Comparison of ENCODE assay signal across 30 cellular contexts in the genomic region with DNA sequence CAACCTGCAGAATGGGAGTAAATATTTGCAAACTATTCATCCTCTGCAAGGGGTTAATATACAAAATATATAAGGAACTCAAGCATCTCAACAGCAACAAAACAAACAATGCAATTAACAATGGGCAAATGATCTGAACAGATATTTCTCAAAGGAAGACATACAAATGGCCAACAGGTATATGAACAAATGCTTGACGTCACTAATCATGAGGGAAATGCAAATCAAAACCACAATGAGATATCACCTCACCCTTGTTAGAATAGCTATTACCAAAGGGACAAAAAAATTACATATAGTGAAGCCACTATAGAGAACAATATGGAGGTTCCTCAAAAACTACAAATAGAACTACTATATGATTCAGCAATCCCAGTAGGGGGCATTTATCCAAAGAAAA. TPM values are rescaled to one million over a fixed set of nuclear protein-coding genes. Genes with fewer than 3 reads are reported as not detected.
"Had no signal": no experiment of that assay in that cellular context is flagged by ENCODE, and none has a peak within 500 bp of the region (broad histone marks: within the 10 kb centered on the region; RNA-seq: fewer than 3 reads in every experiment).

No MANE protein-coding gene starts in this region.

- H3K27me3 ChIP-seq: ascending aorta, cardiac muscle cell had no signal

- H3K36me3 ChIP-seq: ascending aorta, cardiac muscle cell had no signal

- DNase-seq: activated B cell treated with CpG ODN at 0.5 μM for 24 hours; activated CD4-positive, alpha-beta memory T cell treated with anti-CD3 and anti-CD28 coated beads, Interleukin-2, amount 10 ng/mL, durations not matched to agents 7 days and 5 days; activated CD4-positive, alpha-beta T cell treated with anti-CD3 and anti-CD28 coated beads for 1 hour; activated CD4-positive, alpha-beta T cell treated with anti-CD3 and anti-CD28 coated beads for 36 hours; activated CD4-positive, alpha-beta T cell treated with anti-CD3 and anti-CD28 coated beads for 48 hours; activated CD4-positive, alpha-beta T cell treated with anti-CD3 and anti-CD28 coated beads, Interleukin-2, amount 10 ng/mL, durations not matched to agents 7 days and 5 days; activated CD4-positive, alpha-beta T cell treated with anti-CD3 and anti-CD28 coated beads, Interleukin-2, amount 50 U/mL, for 48 hours; activated CD8-positive, alpha-beta memory T cell treated with anti-CD3 and anti-CD28 coated beads for 24 hours; activated CD8-positive, alpha-beta memory T cell treated with anti-CD3 and anti-CD28 coated beads, Interleukin-2, amount 10 ng/mL, durations not matched to agents 7 days and 5 days; activated CD8-positive, alpha-beta memory T cell treated with anti-CD3 and anti-CD28 coated beads, Interleukin-2, amount 50 U/mL, for 48 hours; activated CD8-positive, alpha-beta T cell treated with anti-CD3 and anti-CD28 coated beads, Interleukin-2, amount 10 ng/mL, durations not matched to agents 7 days and 5 days; activated effector memory CD4-positive, alpha-beta T cell treated with Interleukin-2 at 50 U/mL for 16 hours; activated gamma-delta T cell; activated naive CD4-positive, alpha-beta T cell treated with anti-CD3 and anti-CD28 coated beads, Interleukin-2, amount 10 ng/mL, durations not matched to agents 7 days and 5 days; activated naive CD4-positive, alpha-beta T cell treated with Interleukin-2 at 50 U/mL for 16 hours; activated naive CD8-positive, alpha-beta T cell treated with anti-CD3 and anti-CD28 coated beads, Interleukin-2, amount 10 ng/mL, durations not matched to agents 7 days and 5 days; activated naive CD8-positive, alpha-beta T cell treated with anti-CD3 and anti-CD28 coated beads, Interleukin-2, amount 50 U/mL, for 24 hours; activated T-cell treated with anti-CD3 and anti-CD28 coated beads, Interleukin-2, amount 50 U/mL, for 24 hours; activated T-cell treated with anti-CD3 and anti-CD28 coated beads, Interleukin-2, amount 50 U/mL, for 48 hours; amygdala; anterior cingulate cortex; caudate nucleus; cerebellar nuclear complex; T-helper 2 cell; T-helper 9 cell had no signal

- H3K4me3 ChIP-seq: ascending aorta, cardiac muscle cell had no signal

- H3K4me1 ChIP-seq: ascending aorta had no signal

- ATAC-seq: activated CD4-positive, alpha-beta T cell treated with anti-CD3 and anti-CD28 coated beads for 36 hours; activated CD8-positive, alpha-beta memory T cell treated with anti-CD3 and anti-CD28 coated beads, Interleukin-2, amount 10 ng/mL, durations not matched to agents 7 days and 5 days; activated CD8-positive, alpha-beta T cell treated with anti-CD3 and anti-CD28 coated beads, Interleukin-2, amount 10 ng/mL, durations not matched to agents 7 days and 5 days; activated naive CD8-positive, alpha-beta T cell treated with anti-CD3 and anti-CD28 coated beads, Interleukin-2, amount 50 U/mL, for 24 hours had no signal

- H3K9me3 ChIP-seq: ascending aorta had no signal

- FAIRE-seq: bronchial epithelial cell, TTC549 had no signal

- H3K27ac ChIP-seq: ascending aorta, cardiac muscle cell had no signal

RNA-seq across cellular contexts. Expression of a gene that starts 3.8 kb away (rescaled TPM):
- total RNA-seq: activated B cell treated with CpG ODN at 0.5 μM for 24 hours; activated CD4-positive, alpha-beta memory T cell treated with anti-CD3 and anti-CD28 coated beads, Interleukin-2, amount 10 ng/mL, durations not matched to agents 7 days and 5 days; activated CD4-positive, alpha-beta T cell treated with anti-CD3 and anti-CD28 coated beads for 36 hours; activated CD4-positive, alpha-beta T cell treated with anti-CD3 and anti-CD28 coated beads, Interleukin-2, amount 10 ng/mL, durations not matched to agents 7 days and 5 days; activated CD8-positive, alpha-beta memory T cell treated with anti-CD3 and anti-CD28 coated beads, Interleukin-2, amount 10 ng/mL, durations not matched to agents 7 days and 5 days; activated CD8-positive, alpha-beta T cell treated with anti-CD3 and anti-CD28 coated beads, Interleukin-2, amount 10 ng/mL, durations not matched to agents 7 days and 5 days; activated naive CD8-positive, alpha-beta T cell treated with anti-CD3 and anti-CD28 coated beads, Interleukin-2, amount 10 ng/mL, durations not matched to agents 7 days and 5 days; activated T-helper 2 cell treated with anti-CD3 and anti-CD28 coated beads, Interferon-gamma antibody, Interleukin-2, Interleukin-4, amounts not matched to agents 10 μg/mL and 5 μg/mL and 100 μg/mL, durations not matched to agents 14 hours and 24 hours and 36 hours; ascending aorta; cardiac muscle cell had no signal
